In genomic region chr6:30227242-30227722, GRCh38 we compare ENCODE assay signal across 19 cellular contexts. TPM values are rescaled to one million over a fixed set of nuclear protein-coding genes. Genes with fewer than 3 reads are reported as not detected.
DNase-seq lines count a peak whose midpoint lies in the region; ATAC-seq, FAIRE-seq and TF ChIP-seq lines count a peak whose summit lies in the region.
"Had no signal": no experiment of that assay in that cellular context is flagged by ENCODE, and none has a peak within 500 bp of the region (broad histone marks: within the 10 kb centered on the region; RNA-seq: fewer than 3 reads in every experiment).

No MANE protein-coding gene starts in this region.

- H3K36me3 ChIP-seq in PC-9 (ENCODE audit: low read depth) = no peaks in the 10 kb centered on the region
- H3K36me3 ChIP-seq in astrocyte (ENCODE audit: insufficient read depth, low read length) = no peaks in the 10 kb centered on the region
- H3K36me3 ChIP-seq: esophagus squamous epithelium, sigmoid colon, thyroid gland had no signal

- peaks cover 4 to 19% of the 10 kb centered on the region in 2 donors for H3K9me3 Mint-ChIP-seq in activated naive CD4-positive, alpha-beta T cell treated with anti-CD3 and anti-CD28 coated beads, Interleukin-2, amount 50 U/mL, for 72 hours
- peaks cover 22% of the 10 kb centered on the region for H3K9me3 Mint-ChIP-seq in astrocyte (ENCODE audit: unreplicated experiment)
- H3K9me3 Mint-ChIP-seq in stimulated activated naive CD8-positive, alpha-beta T cell treated with anti-CD3 and anti-CD28 coated beads, Interleukin-15, amount 100 ng/mL, for 72 hours = peaks cover 22 to 28% of the 10 kb centered on the region in 2 donors

- H3K4me3 ChIP-seq in PC-9 = no peak overlapping the region
- no peak overlapping the region for H3K4me3 ChIP-seq in astrocyte (ENCODE audit: insufficient read depth, low read depth, low read length)
- H3K4me3 ChIP-seq: esophagus squamous epithelium, sigmoid colon, thyroid gland had no signal

- H3K4me3 Mint-ChIP-seq in astrocyte (ENCODE audit: unreplicated experiment) = peak overlapping the region; percentile 60
- peak overlapping the region; percentile 65 to 79 for H3K4me3 Mint-ChIP-seq in stimulated activated naive CD8-positive, alpha-beta T cell treated with anti-CD3 and anti-CD28 coated beads, Interleukin-15, amount 100 ng/mL, for 72 hours

- intact Hi-C loops in PC-9 (cut with micrococcal nuclease; ENCODE audit: unreplicated experiment) = no loop called here

- H3K9me3 ChIP-seq in PC-9 (ENCODE audit: insufficient read depth, low read depth) (peaks cover 8% of the 10 kb centered on the region), astrocyte (ENCODE audit: insufficient read depth, low read depth, low read length) (peaks cover 4% of the 10 kb centered on the region)
- H3K9me3 ChIP-seq: esophagus squamous epithelium, sigmoid colon, thyroid gland had no signal

- H3K27ac ChIP-seq in PC-9 (no peak overlapping the region), astrocyte (ENCODE audit: low read depth, low read length) (no peak overlapping the region)
- H3K27ac ChIP-seq: esophagus squamous epithelium, sigmoid colon, thyroid gland had no signal

- H3K79me2 ChIP-seq in PC-9 (ENCODE audit: low read depth) (no peaks in the 10 kb centered on the region), astrocyte (ENCODE audit: insufficient read depth, low read length) (no peaks in the 10 kb centered on the region)

- no peak for DNase-seq in activated naive CD4-positive, alpha-beta T cell treated with anti-CD3 and anti-CD28 coated beads, Interleukin-2, amount 50 U/mL, for 72 hours (ENCODE audit: low spot score in 2 of 2)
- no peak for DNase-seq in activated naive CD4-positive, alpha-beta T cell treated with Interleukin-2 at 50 U/mL for 16 hours
- DNase-seq in PC-9 (no peak), astrocyte (ENCODE audit: low read depth) (no peak), T-helper 2 cell (no peak)
- DNase-seq in stimulated activated naive CD8-positive, alpha-beta T cell treated with anti-CD3 and anti-CD28 coated beads, Interleukin-15, amount 100 ng/mL, for 72 hours = no peak
- DNase-seq: activated gamma-delta T cell treated with Interleukin-2 at 50 U/mL for 16 hours; DMS79 treated with DMSO at 0.1 percent for 48 hours; esophagus squamous epithelium; left colon; naive thymus-derived CD8-positive, alpha-beta T cell; NCI-H187; NCI-H2227 treated with DMSO at 0.1 percent for 48 hours; NCI-H748 treated with DMSO at 0.1 percent for 48 hours; SHP77; sigmoid colon; thyroid gland had no signal

- no peak for FAIRE-seq in astrocyte (lab: Jason Lieb, UNC)
- FAIRE-seq: H54 had no signal

- peaks cover 16% of the 10 kb centered on the region; the same call in 1 of the 2 replicates for H3K27me3 ChIP-seq in PC-9 (ENCODE audit: insufficient read depth, low read depth)
- H3K27me3 ChIP-seq in astrocyte (ENCODE audit: insufficient read depth, low read length) = peaks cover 2% of the 10 kb centered on the region
- H3K27me3 ChIP-seq: esophagus squamous epithelium, sigmoid colon, thyroid gland had no signal

- H3K36me3 Mint-ChIP-seq in activated naive CD4-positive, alpha-beta T cell treated with anti-CD3 and anti-CD28 coated beads, Interleukin-2, amount 50 U/mL, for 72 hours = peaks cover 5 to 10% of the 10 kb centered on the region in 2 donors
- peaks cover 10% of the 10 kb centered on the region for H3K36me3 Mint-ChIP-seq in astrocyte (ENCODE audit: low read depth, unreplicated experiment)

- CTCF ChIA-PET in PC-9 (lab: Charles Lee) = no interaction called here

- peak; percentile 12 to 64 for ATAC-seq in activated naive CD4-positive, alpha-beta T cell treated with anti-CD3 and anti-CD28 coated beads, Interleukin-2, amount 50 U/mL, for 72 hours
- ATAC-seq in stimulated activated naive CD8-positive, alpha-beta T cell treated with anti-CD3 and anti-CD28 coated beads, Interleukin-15, amount 100 ng/mL, for 72 hours = no peak
- no peak for ATAC-seq in GM19023 (IDR thresholded peaks at IDR 0.05; ENCODE audit: unreplicated experiment)
- ATAC-seq: left colon; naive thymus-derived CD8-positive, alpha-beta T cell had no signal

- no TSS peak for BruUV-seq in PC-9 (replicated peaks; lab: Mats Ljungman, UMichigan)

- no peaks in the 10 kb centered on the region for H3K9me2 ChIP-seq in PC-9 (ENCODE audit: insufficient read depth)

- no peaks in the 10 kb centered on the region for H3K4me1 ChIP-seq in PC-9 (replicated peaks; ENCODE audit: insufficient read depth)
- H3K4me1 ChIP-seq in astrocyte (ENCODE audit: insufficient read depth, low read length) = no peaks in the 10 kb centered on the region
- H3K4me1 ChIP-seq: esophagus squamous epithelium, sigmoid colon, thyroid gland had no signal

- H3K9ac ChIP-seq in astrocyte (ENCODE audit: low read length) = no peak overlapping the region

- no peaks in the 10 kb centered on the region; the same call in 1 of the 2 replicates for H4K20me1 ChIP-seq in PC-9 (ENCODE audit: insufficient read depth)
- no peaks in the 10 kb centered on the region for H4K20me1 ChIP-seq in astrocyte (ENCODE audit: insufficient read depth, low read length)

- H3K27me3 Mint-ChIP-seq in astrocyte (ENCODE audit: low read depth, unreplicated experiment) = peaks cover 7% of the 10 kb centered on the region
- H3K27me3 Mint-ChIP-seq in stimulated activated naive CD8-positive, alpha-beta T cell treated with anti-CD3 and anti-CD28 coated beads, Interleukin-15, amount 100 ng/mL, for 72 hours = peaks cover 6% of the 10 kb centered on the region

- peaks cover 5% of the 10 kb centered on the region for H3K4me1 Mint-ChIP-seq in astrocyte (ENCODE audit: low read depth, unreplicated experiment)
- peaks cover 25% of the 10 kb centered on the region for H3K4me1 Mint-ChIP-seq in stimulated activated naive CD8-positive, alpha-beta T cell treated with anti-CD3 and anti-CD28 coated beads, Interleukin-15, amount 100 ng/mL, for 72 hours

- H2AFZ ChIP-seq in PC-9 (no peak overlapping the region), astrocyte (ENCODE audit: low read depth, low read length) (no peak overlapping the region)

- H3K27ac Mint-ChIP-seq in activated naive CD4-positive, alpha-beta T cell treated with anti-CD3 and anti-CD28 coated beads, Interleukin-2, amount 50 U/mL, for 72 hours = peak overlapping the region; percentile 24 to 78
- peak overlapping the region; percentile 18 for H3K27ac Mint-ChIP-seq in astrocyte (ENCODE audit: unreplicated experiment)
- peak overlapping the region; percentile 79 to 94 for H3K27ac Mint-ChIP-seq in stimulated activated naive CD8-positive, alpha-beta T cell treated with anti-CD3 and anti-CD28 coated beads, Interleukin-15, amount 100 ng/mL, for 72 hours

- no peaks in the 10 kb centered on the region for H3F3A ChIP-seq in PC-9 (ENCODE audit: insufficient read depth, low read depth)

- no peak for TF ChIP-seq CTCF in PC-9 (conservative IDR thresholded peaks at IDR 0.05)
- no peak for TF ChIP-seq CTCF in astrocyte (IDR thresholded peaks at IDR 0.05; ENCODE audit: insufficient read depth, low read depth, low read length)

- H3K4me2 ChIP-seq in PC-9 (peak overlapping the region; percentile 20; the same call in 1 of the 2 replicates), astrocyte (ENCODE audit: low read length) (no peak overlapping the region)

- POLR2A ChIA-PET in PC-9 (lab: Charles Lee; ENCODE audit: unreplicated experiment) = no interaction called here

RNA-seq across cellular contexts. Expression of gene TRIM26, which starts 14.1 kb away (rescaled TPM):
- total RNA-seq in activated naive CD4-positive, alpha-beta T cell treated with anti-CD3 and anti-CD28 coated beads, Interleukin-2, amount 50 U/mL, for 72 hours = 10 to 100 TPM; 41.3 to 43.0 TPM
- total RNA-seq in PC-9 (2021) (45.3 and 53.9 TPM in 2 replicates), astrocyte (51.7 and 52.8 TPM in 2 replicates)

Comparison
In these comparisons a context has a peak if more than half of its experiments do, and no peak if none do; other contexts are left out.
1. ATAC-seq: peak in activated naive CD4-positive, alpha-beta T cell treated with anti-CD3 and anti-CD28 coated beads, Interleukin-2, amount 50 U/mL, for 72 hours (2 of 2); none in stimulated activated naive CD8-positive, alpha-beta T cell treated with anti-CD3 and anti-CD28 coated beads, Interleukin-15, amount 100 ng/mL, for 72 hours (single experiment) and GM19023 (single experiment).
2. H3K27ac Mint-ChIP-seq: peak in every context shown above with its lines; median percentile 86 in stimulated activated naive CD8-positive, alpha-beta T cell treated with anti-CD3 and anti-CD28 coated beads, Interleukin-15, amount 100 ng/mL, for 72 hours; 51 in activated naive CD4-positive, alpha-beta T cell treated with anti-CD3 and anti-CD28 coated beads, Interleukin-2, amount 50 U/mL, for 72 hours; 18 in astrocyte.